18 cellular contexts compared by ENCODE assay signal in genomic region chr17:63295288-63295687, GRCh38.
"Had no signal": no experiment of that assay in that cellular context is flagged by ENCODE, and none has a peak within 500 bp of the region (broad histone marks: within the 10 kb centered on the region; RNA-seq: fewer than 3 reads in every experiment).

No MANE protein-coding gene starts in this region.

- H3K4me1 ChIP-seq: suprapubic skin had no signal

- H3K4me1 Mint-ChIP-seq: activated T-helper 17 cell treated with anti-CD3 and anti-CD28 coated beads, Interleukin-2, amount 50 U/mL, for 72 hours had no signal

- H3K4me3 Mint-ChIP-seq: activated naive CD4-positive, alpha-beta T cell treated with anti-CD3 and anti-CD28 coated beads for 36 hours; activated T-helper 17 cell treated with anti-CD3 and anti-CD28 coated beads, Interleukin-2, amount 50 U/mL, for 72 hours; natural killer cell had no signal

- H3K27ac Mint-ChIP-seq: activated naive CD4-positive, alpha-beta T cell treated with anti-CD3 and anti-CD28 coated beads for 36 hours; activated T-helper 17 cell treated with anti-CD3 and anti-CD28 coated beads, Interleukin-2, amount 50 U/mL, for 72 hours; natural killer cell had no signal

- H3K36me3 ChIP-seq: upper lobe of right lung had no signal

- DNase-seq: activated CD4-positive, alpha-beta T cell treated with anti-CD3 and anti-CD28 coated beads, Interleukin-2, amount 50 U/mL, for 1 hour; activated CD4-positive, CD25-positive, alpha-beta regulatory T cell; activated naive CD4-positive, alpha-beta T cell treated with anti-CD3 and anti-CD28 coated beads for 36 hours; activated T-cell treated with anti-CD3 and anti-CD28 coated beads for 4 hours; amniotic stem cell; erythroblast; mammary epithelial cell; natural killer cell; occipital lobe; stimulated activated CD4-positive, alpha-beta T cell treated with anti-CD3 and anti-CD28 coated beads, Interleukin-12 subunit alpha, Interleukin-12 subunit beta, amount 100 ng/mL, for 4 hours; stimulated activated CD4-positive, alpha-beta T cell treated with anti-CD3 and anti-CD28 coated beads, Interleukin-4, amount 100 ng/mL, for 1 hour; stimulated activated CD8-positive, alpha-beta memory T cell treated with anti-CD3 and anti-CD28 coated beads, Interleukin-4, amount 100 ng/mL, for 48 hours; stimulated activated naive CD8-positive, alpha-beta T cell treated with anti-CD3 and anti-CD28 coated beads, Interleukin-15, Interleukin-2, amounts not matched to agents 100 U/mL and 50 U/mL, for 24 hours; upper lobe of right lung had no signal

- H3K27me3 ChIP-seq: suprapubic skin, upper lobe of right lung had no signal

- H3K4me3 ChIP-seq: suprapubic skin, upper lobe of right lung had no signal

- H3K27me3 Mint-ChIP-seq: activated T-helper 17 cell treated with anti-CD3 and anti-CD28 coated beads, Interleukin-2, amount 50 U/mL, for 72 hours had no signal

- ATAC-seq: activated T-helper 17 cell treated with anti-CD3 and anti-CD28 coated beads, Interleukin-2, amount 50 U/mL, for 72 hours; left lobe of liver; natural killer cell; sciatic nerve; stimulated activated naive CD8-positive, alpha-beta T cell treated with anti-CD3 and anti-CD28 coated beads, Interleukin-15, Interleukin-2, amounts not matched to agents 100 U/mL and 50 U/mL, for 24 hours; upper lobe of right lung had no signal

- H3K27ac ChIP-seq: suprapubic skin, upper lobe of right lung had no signal
